ENCODE assay signal across 12 cellular contexts in genomic region chr2:37080231-37080630, GRCh38. TPM values are rescaled to one million over a fixed set of nuclear protein-coding genes. Genes with fewer than 3 reads are reported as not detected.
DNase-seq lines count a peak whose midpoint lies in the region; ATAC-seq and TF ChIP-seq lines count a peak whose summit lies in the region.
"Had no signal": no experiment of that assay in that cellular context is flagged by ENCODE, and none has a peak within 500 bp of the region (broad histone marks: within the 10 kb centered on the region; RNA-seq: fewer than 3 reads in every experiment).

No MANE protein-coding gene starts in this region.

- H3K4me3 ChIP-seq in IMR-90 (ENCODE audit: insufficient read depth, low read depth, low read length) = no peak overlapping the region
- H3K4me3 ChIP-seq in naive thymus-derived CD4-positive, alpha-beta T cell (ENCODE audit: low read length) = peak overlapping the region; percentile 21
- H3K4me3 ChIP-seq: tibial nerve had no signal

- H4K20me1 ChIP-seq in IMR-90 (ENCODE audit: insufficient read depth, low read length) = no peaks in the 10 kb centered on the region

- no peak overlapping the region for H3K23ac ChIP-seq in IMR-90 (ENCODE audit: low read depth, low read length)

- no peak overlapping the region for H4K5ac ChIP-seq in IMR-90 (ENCODE audit: low read depth, low read length)

- no peak overlapping the region for H3K4me3 Mint-ChIP-seq in activated T-helper 17 cell treated with anti-CD3 and anti-CD28 coated beads, Interleukin-2, amount 50 U/mL, for 72 hours
- peak overlapping the region in 6 of 10 donors; percentile 17 to 86 (median 75) for H3K4me3 Mint-ChIP-seq in naive thymus-derived CD4-positive, alpha-beta T cell
- H3K4me3 Mint-ChIP-seq: nephron progenitor cell had no signal

- no peak overlapping the region for H3K14ac ChIP-seq in IMR-90 (replicated peaks; ENCODE audit: low read depth, low read length)

- peak overlapping the region; percentile 65 for H3K27ac Mint-ChIP-seq in activated T-helper 17 cell treated with anti-CD3 and anti-CD28 coated beads, Interleukin-2, amount 50 U/mL, for 72 hours
- peak overlapping the region in 5 of 9 donors; percentile 39 to 89 (median 77) for H3K27ac Mint-ChIP-seq in naive thymus-derived CD4-positive, alpha-beta T cell
- H3K27ac Mint-ChIP-seq: nephron progenitor cell had no signal

- no peak for ATAC-seq in IMR-90 (ENCODE audit: low read depth)
- ATAC-seq in activated T-helper 17 cell treated with anti-CD3 and anti-CD28 coated beads, Interleukin-2, amount 50 U/mL, for 72 hours (replicated peaks) = no peak
- ATAC-seq in naive thymus-derived CD4-positive, alpha-beta T cell = no peak
- ATAC-seq in HG03354 (IDR thresholded peaks at IDR 0.05; ENCODE audit: poor library complexity, severe bottlenecking, unreplicated experiment) = no peak
- no peak for ATAC-seq in Right ventricle myocardium inferior

- POLR2A ChIA-PET in IMR-90 (lab: Charles Lee; ENCODE audit: unreplicated experiment) = no interaction called here
- POLR2A ChIA-PET in naive thymus-derived CD4-positive, alpha-beta T cell (lab: Charles Lee) = no interaction called here

- H2BK15ac ChIP-seq in IMR-90 (ENCODE audit: low read depth, low read length) = no peak overlapping the region

- no peak for TF ChIP-seq CTCF in IMR-90 (conservative IDR thresholded peaks at IDR 0.05; ENCODE audit: low read depth, low read length)

- peaks cover 31% of the 10 kb centered on the region for H3K4me1 Mint-ChIP-seq in activated T-helper 17 cell treated with anti-CD3 and anti-CD28 coated beads, Interleukin-2, amount 50 U/mL, for 72 hours
- H3K4me1 Mint-ChIP-seq in naive thymus-derived CD4-positive, alpha-beta T cell = peaks cover 16 to 79% (median 55%) of the 10 kb centered on the region in 7 donors

- dilution Hi-C loops in IMR-90 (cut with HindIII; ENCODE audit: low sequenced_read_pairs, unreplicated experiment) = no loop called here

- peaks cover 71% of the 10 kb centered on the region for H3K36me3 Mint-ChIP-seq in activated T-helper 17 cell treated with anti-CD3 and anti-CD28 coated beads, Interleukin-2, amount 50 U/mL, for 72 hours (ENCODE audit: low read depth)
- H3K36me3 Mint-ChIP-seq in naive thymus-derived CD4-positive, alpha-beta T cell = peaks cover 16 to 58% (median 37%) of the 10 kb centered on the region in 5 donors

- no peak overlapping the region for H3K4me2 ChIP-seq in IMR-90 (ENCODE audit: low read depth, low read length)
- H3K4me2 ChIP-seq: KMS-11 had no signal

- no peak overlapping the region for H3K4ac ChIP-seq in IMR-90 (ENCODE audit: low read depth, low read length)

- H3K79me1 ChIP-seq in IMR-90 (ENCODE audit: low read depth in 1 of 2, low read length in 2 of 2) = peaks cover 18 to 49% of the 10 kb centered on the region in 2 experiments

- H3K27me3 Mint-ChIP-seq in activated T-helper 17 cell treated with anti-CD3 and anti-CD28 coated beads, Interleukin-2, amount 50 U/mL, for 72 hours = no peaks in the 10 kb centered on the region
- no peaks in the 10 kb centered on the region for H3K27me3 Mint-ChIP-seq in naive thymus-derived CD4-positive, alpha-beta T cell

- H3K4me1 ChIP-seq in IMR-90 (ENCODE audit: control insufficient read depth, insufficient read depth, low read length) = peaks cover 1% of the 10 kb centered on the region; the same call in 1 of the 2 replicates
- H3K4me1 ChIP-seq in naive thymus-derived CD4-positive, alpha-beta T cell (ENCODE audit: control insufficient read depth in 2 of 2, insufficient read depth in 2 of 2, low read length in 2 of 2) = peaks cover 37 to 42% of the 10 kb centered on the region in 2 donors

- in situ Hi-C loops in IMR-90 (cut with MboI; ENCODE audit: low sequenced_read_pairs) = no loop called here

- H3K36me3 ChIP-seq in IMR-90 (ENCODE audit: control insufficient read depth, insufficient read depth, low read length) = peaks cover 6% of the 10 kb centered on the region
- peaks cover 6 to 19% (median 9%) of the 10 kb centered on the region in 3 experiments for H3K36me3 ChIP-seq in naive thymus-derived CD4-positive, alpha-beta T cell (ENCODE audit: control insufficient read depth in 2 of 3, insufficient read depth in 3 of 3, low read length in 3 of 3)

- H3K56ac ChIP-seq in IMR-90 (ENCODE audit: extremely low read depth, insufficient read depth, low read length) = no peak overlapping the region

- CTCF ChIA-PET in IMR-90 (lab: Yijun Ruan, JAX) = no interaction called here
- CTCF ChIA-PET in naive thymus-derived CD4-positive, alpha-beta T cell (lab: Charles Lee) = no interaction called here

- no peak overlapping the region for H3K18ac ChIP-seq in IMR-90 (ENCODE audit: low read depth, low read length)

- no peak overlapping the region for H3K27ac ChIP-seq in IMR-90 (ENCODE audit: insufficient read depth, low read length)
- H3K27ac ChIP-seq in naive thymus-derived CD4-positive, alpha-beta T cell (ENCODE audit: low read depth, low read length) = peak overlapping the region; percentile 50
- H3K27ac ChIP-seq: KMS-11, RWPE1, tibial nerve had no signal

- H4K91ac ChIP-seq in IMR-90 (ENCODE audit: insufficient read depth, low read depth, low read length) = no peak overlapping the region

- no peak overlapping the region for H4K8ac ChIP-seq in IMR-90 (ENCODE audit: low read depth in 2 of 2, low read length in 2 of 2)

- no peak overlapping the region for H2AK9ac ChIP-seq in IMR-90 (replicated peaks; ENCODE audit: low read depth, low read length, poor library complexity)

- no peak overlapping the region for H2AFZ ChIP-seq in IMR-90 (replicated peaks; ENCODE audit: low read length, poor library complexity)

- intact Hi-C loops in IMR-90 (cut with micrococcal nuclease) = no loop called here
- intact Hi-C loops in naive thymus-derived CD4-positive, alpha-beta T cell (cut with micrococcal nuclease) = loop anchor here (5.0 to 10.0 kb wide), 5 partner anchors 242 to 1665 kb away; partner anchors contain the start of genes PRKD3 (in 2 of the 2) and CDC42EP3 (in 1 of the 2)
- intact Hi-C loops in Right ventricle myocardium inferior (cut with DNase I) = no loop called here

- TF ChIP-seq RAD21 in IMR-90 (IDR thresholded peaks at IDR 0.05; ENCODE audit: low read length) = no peak

- 100% methylated on average over 1 of the region's 2 CpGs; no CpG with 5 or more reads in 1 of the 2 experiments for WGBS in IMR-90 (ENCODE audit: extremely low coverage in 2 of 2, insufficient read length in 1 of 2), 2 experiments

- H2BK120ac ChIP-seq in IMR-90 (ENCODE audit: low read depth, low read length) = no peak overlapping the region

- H3K9ac ChIP-seq in IMR-90 (ENCODE audit: low read depth, low read length) = no peak overlapping the region
- H3K9ac ChIP-seq: KMS-11 had no signal

- H3K27me3 ChIP-seq in IMR-90 (ENCODE audit: control insufficient read depth, insufficient read depth, low read length) = no peaks in the 10 kb centered on the region
- no peaks in the 10 kb centered on the region for H3K27me3 ChIP-seq in naive thymus-derived CD4-positive, alpha-beta T cell (ENCODE audit: control insufficient read depth in 2 of 2, insufficient read depth in 2 of 2, low read length in 2 of 2)
- H3K27me3 ChIP-seq: tibial nerve had no signal

- BruUV-seq in IMR-90 (replicated peaks; lab: Mats Ljungman, UMichigan) = no TSS peak

- no peaks in the 10 kb centered on the region for H3K9me1 ChIP-seq in IMR-90 (ENCODE audit: insufficient read depth, low read length)

- TF ChIP-seq POLR2A in IMR-90 (IDR thresholded peaks at IDR 0.05; ENCODE audit: low read depth, low read length) = no peak

- DNase-seq in NOMO-1 treated with DMSO at 0.1 percent for 48 hours (lab: John Stamatoyannopoulos, UW; ENCODE audit: unreplicated experiment) (peak; percentile 1), NOMO-1 treated with dmso at 0.1 percent for 144 hours (lab: John Stamatoyannopoulos, UW; ENCODE audit: unreplicated experiment) (no peak), IMR-90 (peak; percentile 10), NCI-H146 treated with DMSO at 0.1 percent for 48 hours (lab: John Stamatoyannopoulos, UW; ENCODE audit: unreplicated experiment) (no peak), Right ventricle myocardium inferior (ENCODE audit: missing footprints) (no peak)
- no peak for DNase-seq in naive thymus-derived CD4-positive, alpha-beta T cell
- DNase-seq: nephron progenitor cell had no signal

- no peak overlapping the region for H2AK5ac ChIP-seq in IMR-90 (ENCODE audit: low read depth, low read length)

- no peak overlapping the region for H2BK20ac ChIP-seq in IMR-90 (ENCODE audit: low read depth, low read length)

- peaks cover 3% of the 10 kb centered on the region for H3K9me3 Mint-ChIP-seq in activated T-helper 17 cell treated with anti-CD3 and anti-CD28 coated beads, Interleukin-2, amount 50 U/mL, for 72 hours
- no peaks in the 10 kb centered on the region for H3K9me3 Mint-ChIP-seq in naive thymus-derived CD4-positive, alpha-beta T cell
- H3K9me3 Mint-ChIP-seq: nephron progenitor cell had no signal

- H3K9me3 ChIP-seq in IMR-90 (ENCODE audit: control insufficient read depth, insufficient read depth, low read length) = no peaks in the 10 kb centered on the region
- no peaks in the 10 kb centered on the region for H3K9me3 ChIP-seq in naive thymus-derived CD4-positive, alpha-beta T cell (ENCODE audit: control insufficient read depth in 2 of 3, low read length in 3 of 3)
- H3K9me3 ChIP-seq: tibial nerve had no signal

- H2BK5ac ChIP-seq in IMR-90 (ENCODE audit: low read depth, low read length, poor library complexity, severe bottlenecking) = no peak overlapping the region

TF ChIP-seq in IMR-90, 13 proteins besides CTCF, POLR2A, EP300 and RAD21 (continues in another document):
- TF ChIP-seq CHD1 (IDR thresholded peaks at IDR 0.05; ENCODE audit: low read depth, low read length) = no peak
- TF ChIP-seq RFX5 (IDR thresholded peaks at IDR 0.05; ENCODE audit: low read depth, low read length) = no peak
- TF ChIP-seq BHLHE40 (IDR thresholded peaks at IDR 0.05; ENCODE audit: low read depth, low read length) = no peak

RNA-seq across cellular contexts. Expression of gene HEATR5B, which starts 3.9 kb away (rescaled TPM):
- total RNA-seq in IMR-90 (2012; rRNA removed) (17.9 and 20.6 TPM in 2 replicates), Right ventricle myocardium inferior (31.0 TPM)
- 7.6 and 8.3 TPM in 2 replicates for polyA plus RNA-seq in IMR-90 (2012; rRNA removed)
- polyA plus RNA-seq in IMR-90 (2012; cell fraction: cytosol; rRNA removed) = 1.6 and 1.8 TPM in 2 replicates
- 6.1 and 40.0 TPM in 2 replicates for polyA plus RNA-seq in IMR-90 (2012; cell fraction: nucleus; rRNA removed; ENCODE audit: low replicate concordance)
- total RNA-seq in activated T-helper 17 cell treated with anti-CD3 and anti-CD28 coated beads, Interleukin-2, amount 50 U/mL, for 72 hours = 10 to 100 TPM; 23.2 to 23.9 TPM
- total RNA-seq in naive thymus-derived CD4-positive, alpha-beta T cell = 10 to 100 TPM; 25.2 to 50.5 (median 39.3) TPM
- 10 to 100 TPM; 13.1 to 23.1 TPM for polyA plus RNA-seq in naive thymus-derived CD4-positive, alpha-beta T cell

RNA-seq across cellular contexts. Expression of gene GPATCH11, which starts 4.1 kb away (rescaled TPM):
- 4.7 and 8.1 TPM in 2 replicates for total RNA-seq in IMR-90 (2012; rRNA removed)
- polyA plus RNA-seq in IMR-90 (2012; rRNA removed) = 2.9 and 3.9 TPM in 2 replicates
- 0.49 and 0.88 TPM in 2 replicates for polyA plus RNA-seq in IMR-90 (2012; cell fraction: cytosol; rRNA removed)
- 0.16 and 1.3 TPM in 2 replicates for polyA plus RNA-seq in IMR-90 (2012; cell fraction: nucleus; rRNA removed; ENCODE audit: low replicate concordance)
- 10 to 100 TPM; 12.4 to 17.9 TPM for total RNA-seq in activated T-helper 17 cell treated with anti-CD3 and anti-CD28 coated beads, Interleukin-2, amount 50 U/mL, for 72 hours
- total RNA-seq in naive thymus-derived CD4-positive, alpha-beta T cell = 10 to 100 TPM in 3 of 5 experiments, 1 to 10 TPM in 2; 6.0 to 19.0 (median 11.1) TPM
- polyA plus RNA-seq in naive thymus-derived CD4-positive, alpha-beta T cell = 1 to 10 TPM; 8.4 to 8.8 TPM
- 5.9 TPM for total RNA-seq in Right ventricle myocardium inferior

Comparison
In these comparisons a context has a peak if more than half of its experiments do, and no peak if none do; other contexts are left out.
1. DNase-seq: peak in NOMO-1 treated with DMSO at 0.1 percent for 48 hours (single experiment) and IMR-90 (single experiment); none in NOMO-1 treated with dmso at 0.1 percent for 144 hours (single experiment), naive thymus-derived CD4-positive, alpha-beta T cell (0 of 9), NCI-H146 treated with DMSO at 0.1 percent for 48 hours (single experiment) and Right ventricle myocardium inferior (single experiment).
2. intact Hi-C loops: an anchor here in naive thymus-derived CD4-positive, alpha-beta T cell (5.0 to 10.0 kb wide); none called in IMR-90 and Right ventricle myocardium inferior.